In the genomic region with DNA sequence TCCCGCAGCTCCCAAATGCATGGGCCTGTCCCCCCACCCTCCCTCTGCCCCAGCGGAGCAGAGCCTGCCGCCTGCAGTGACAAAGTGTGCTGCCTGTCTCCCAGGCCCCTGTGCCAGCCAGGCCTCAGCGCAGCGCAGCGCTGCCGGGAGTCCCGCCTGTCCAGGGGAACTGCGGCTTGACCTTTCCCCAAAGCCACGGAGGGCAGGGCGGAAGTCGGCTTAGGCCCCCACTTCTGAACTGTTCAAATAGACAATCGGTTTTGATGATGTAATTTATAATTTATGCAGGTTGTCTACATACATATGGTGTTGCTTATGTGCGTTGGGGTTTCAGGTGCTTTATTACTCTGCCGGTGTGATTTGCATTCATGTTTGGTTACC, we compare ENCODE assay signal across 19 cellular contexts.
DNase-seq lines count a peak whose midpoint lies in the region.
"Had no signal": no experiment of that assay in that cellular context is flagged by ENCODE, and none has a peak within 500 bp of the region (broad histone marks: within the 10 kb centered on the region; RNA-seq: fewer than 3 reads in every experiment).

No MANE protein-coding gene starts in this region.

- no peaks in the 10 kb centered on the region; the same call in 1 of the 2 replicates for H3K36me3 ChIP-seq in HUES6 (ENCODE audit: control insufficient read depth, insufficient read depth, low read length)

- H3K4me3 ChIP-seq in HUES6 (ENCODE audit: low read depth, low read length) = no peak overlapping the region

- H3K4me1 ChIP-seq in HUES6 (ENCODE audit: control insufficient read depth, insufficient read depth, low read length) = peaks cover 63% of the 10 kb centered on the region

- H3K9me3 ChIP-seq in HUES6 (ENCODE audit: control insufficient read depth, insufficient read depth, low read depth, low read length) = no peaks in the 10 kb centered on the region

- H3K27me3 ChIP-seq in HUES6 (ENCODE audit: control insufficient read depth, insufficient read depth, low read length) = peaks cover 99% of the 10 kb centered on the region

- no peak overlapping the region; the same call in 1 of the 2 replicates for H3K27ac ChIP-seq in HUES6 (ENCODE audit: low read depth, low read length)

- peak; percentile 40 for DNase-seq in COLO668 (lab: John Stamatoyannopoulos, UW; ENCODE audit: unreplicated experiment)
- peak; percentile 25 for DNase-seq in left kidney (ENCODE audit: low read depth, low spot score)
- peak; percentile 36 for DNase-seq in retina
- DNase-seq in NCI-H226 = no peak
- DNase-seq in C1 segment of cervical spinal cord (lab: John Stamatoyannopoulos, UW) = no peak
- DNase-seq in NCI-H2029 treated with DMSO at 0.1 percent for 48 hours (lab: John Stamatoyannopoulos, UW) = no peak
- DNase-seq: AML-193, DMS 273 treated with DMSO at 0.1 percent for 48 hours, GF-D8, NCI-H1092 treated with DMSO at 0.1 percent for 48 hours, NCI-H146, NCI-H2081, NCI-H510A treated with DMSO at 0.1 percent for 48 hours, NCI-H774, OCI-M1, RPMI8226, SIG-M5, T-cell had no signal

- peak overlapping the region; percentile 18 for H3K9ac ChIP-seq in HUES6 (ENCODE audit: low read length)

Comparison
In these comparisons a context has a peak if more than half of its experiments do, and no peak if none do; other contexts are left out.
1. DNase-seq: peak in COLO668 (single experiment), left kidney (single experiment) and retina (single experiment); none in NCI-H226 (single experiment), C1 segment of cervical spinal cord (0 of 14) and NCI-H2029 treated with DMSO at 0.1 percent for 48 hours (single experiment).